Comparison of ENCODE assay signal across 10 cellular contexts in the genomic region with DNA sequence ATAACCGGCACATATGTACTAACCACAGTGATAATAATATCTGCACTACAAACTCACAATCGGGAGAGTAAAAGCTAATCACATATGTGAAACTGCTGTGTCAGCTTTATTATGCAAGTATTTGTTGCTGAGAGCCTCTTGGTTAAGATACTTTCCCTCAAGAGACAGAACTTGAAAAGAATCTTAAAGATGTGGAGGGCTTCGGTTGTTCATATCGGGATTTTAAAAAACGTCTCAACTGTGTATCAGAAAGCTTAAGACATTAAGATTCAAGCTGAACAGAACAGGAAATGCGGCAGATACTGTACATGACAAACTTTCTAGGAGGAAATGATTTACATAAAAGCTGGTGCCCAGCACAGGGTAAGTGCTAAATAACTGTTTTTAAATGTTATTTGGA. TPM values are rescaled to one million over a fixed set of nuclear protein-coding genes. Genes with fewer than 3 reads are reported as not detected.
DNase-seq lines count a peak whose midpoint lies in the region; ATAC-seq and TF ChIP-seq lines count a peak whose summit lies in the region.
"Had no signal": no experiment of that assay in that cellular context is flagged by ENCODE, and none has a peak within 500 bp of the region (broad histone marks: within the 10 kb centered on the region; RNA-seq: fewer than 3 reads in every experiment).

No MANE protein-coding gene starts in this region.

- H3K27ac ChIP-seq in left lung (peak overlapping the region in 1 of 2 donors; percentile 3), SK-N-SH (ENCODE audit: low read depth in 2 of 2, low read length in 1 of 2) (no peak overlapping the region)

- intact Hi-C loops in left lung (cut with DNase I), result no loop called here

- no peak for TF ChIP-seq RAD21 in SK-N-SH (IDR thresholded peaks at IDR 0.05; ENCODE audit: low read length)

- no peaks in the 10 kb centered on the region for H3K79me2 ChIP-seq in SK-N-SH (ENCODE audit: insufficient read depth)

- no peaks in the 10 kb centered on the region for H3K36me3 ChIP-seq in left lung
- H3K36me3 ChIP-seq in SK-N-SH (replicated peaks in 1 of 2; ENCODE audit: control insufficient read depth in 1 of 2, insufficient read depth in 2 of 2, low read length in 1 of 2), result no peaks in the 10 kb centered on the region

- H3K9me3 ChIP-seq in left lung (no peaks in the 10 kb centered on the region), SK-N-SH (no peaks in the 10 kb centered on the region)

- H3F3A ChIP-seq in SK-N-SH (replicated peaks; ENCODE audit: insufficient read depth), result no peaks in the 10 kb centered on the region

- CTCF ChIA-PET in SK-N-SH (lab: Yijun Ruan, JAX), result interaction anchor here (1.2 to 7.1 kb wide), 8 partner anchors 11 to 277 kb away, joined by 3 to 60 read pairs (median 8); a partner anchor contains a TSS

- H2AFZ ChIP-seq in SK-N-SH (ENCODE audit: low read depth), result no peak overlapping the region

- TF ChIP-seq POLR2A in GM18505 (IDR thresholded peaks at IDR 0.05; ENCODE audit: borderline replicate concordance, extremely low read depth, insufficient read depth, insufficient read length), result no peak

- ATAC-seq in stimulated activated naive CD8-positive, alpha-beta T cell treated with anti-CD3 and anti-CD28 coated beads, Interleukin-15, Interleukin-2, amounts not matched to agents 100 U/mL and 50 U/mL, for 24 hours, result no peak
- ATAC-seq in left lung (peak; percentile 12), GM18505 (IDR thresholded peaks at IDR 0.05; ENCODE audit: unreplicated experiment) (no peak)

- H3K4me3 ChIP-seq in left lung (no peak overlapping the region), SK-N-SH (ENCODE audit: low read depth in 2 of 2, low read length in 1 of 2) (no peak overlapping the region)

- POLR2A ChIA-PET in SK-N-SH (lab: Yijun Ruan, JAX), result interaction anchor here (1.4 kb wide), 1 partner anchor 36 kb away, joined by 3 read pairs; no protein-coding TSS in a partner anchor

- H3K36me3 Mint-ChIP-seq in stimulated activated naive CD8-positive, alpha-beta T cell treated with anti-CD3 and anti-CD28 coated beads, Interleukin-15, Interleukin-2, amounts not matched to agents 100 ng/mL and 50 ng/mL, for 24 hours (ENCODE audit: low read depth), result peaks cover 3% of the 10 kb centered on the region
- H3K36me3 Mint-ChIP-seq in T-helper 2 cell treated with Interferon-gamma antibody and Interleukin-4, amounts not matched to agents 5 μg/mL and 100 μg/mL, for 36 hours (ENCODE audit: low read depth), result peaks cover 1% of the 10 kb centered on the region

- no peak overlapping the region for H3K9ac ChIP-seq in SK-N-SH

- H3K9me2 ChIP-seq in SK-N-SH, result no peaks in the 10 kb centered on the region

- H3K4me1 Mint-ChIP-seq in stimulated activated naive CD8-positive, alpha-beta T cell treated with anti-CD3 and anti-CD28 coated beads, Interleukin-15, Interleukin-2, amounts not matched to agents 100 ng/mL and 50 ng/mL, for 24 hours (ENCODE audit: low read depth), result peaks cover 19% of the 10 kb centered on the region
- H3K4me1 Mint-ChIP-seq in T-helper 2 cell treated with Interferon-gamma antibody and Interleukin-4, amounts not matched to agents 5 μg/mL and 100 μg/mL, for 36 hours (ENCODE audit: low read depth), result peaks cover 20% of the 10 kb centered on the region

- H3K4me3 Mint-ChIP-seq in stimulated activated naive CD8-positive, alpha-beta T cell treated with anti-CD3 and anti-CD28 coated beads, Interleukin-15, Interleukin-2, amounts not matched to agents 100 ng/mL and 50 ng/mL, for 24 hours, result peak overlapping the region; percentile 25
- peak overlapping the region; percentile 62 for H3K4me3 Mint-ChIP-seq in T-helper 2 cell treated with Interferon-gamma antibody and Interleukin-4, amounts not matched to agents 5 μg/mL and 100 μg/mL, for 36 hours

- peaks cover 0 to 38% of the 10 kb centered on the region in 2 donors for H3K27me3 ChIP-seq in left lung
- H3K27me3 ChIP-seq in SK-N-SH (ENCODE audit: insufficient read depth), result no peaks in the 10 kb centered on the region; the same call in 1 of the 2 replicates

- no peaks in the 10 kb centered on the region for H4K20me1 ChIP-seq in SK-N-SH (ENCODE audit: insufficient read depth)

- DNase-seq in stimulated activated naive CD8-positive, alpha-beta T cell treated with anti-CD3 and anti-CD28 coated beads, Interleukin-15, Interleukin-2, amounts not matched to agents 100 U/mL and 50 U/mL, for 24 hours, result no peak
- no peak for DNase-seq in T-helper 2 cell treated with Interferon-gamma antibody and Interleukin-4, amounts not matched to agents 5 μg/mL and 100 μg/mL, for 36 hours (ENCODE audit: low spot score)
- no peak for DNase-seq in left lung
- no peak for DNase-seq in DMS53 treated with DMSO at 0.1 percent for 48 hours (lab: John Stamatoyannopoulos, UW; ENCODE audit: unreplicated experiment)
- no peak for DNase-seq in SK-N-SH
- no peak for DNase-seq in NCI-H510A (lab: John Stamatoyannopoulos, UW)
- DNase-seq: activated gamma-delta T cell treated with Interleukin-2 at 50 U/mL for 16 hours, endodermal cell had no signal

- H3K27me3 Mint-ChIP-seq in stimulated activated naive CD8-positive, alpha-beta T cell treated with anti-CD3 and anti-CD28 coated beads, Interleukin-15, Interleukin-2, amounts not matched to agents 100 ng/mL and 50 ng/mL, for 24 hours, result peaks cover 30% of the 10 kb centered on the region
- peaks cover 36% of the 10 kb centered on the region for H3K27me3 Mint-ChIP-seq in T-helper 2 cell treated with Interferon-gamma antibody and Interleukin-4, amounts not matched to agents 5 μg/mL and 100 μg/mL, for 36 hours (ENCODE audit: low read depth)

- no peak overlapping the region for H3K4me2 ChIP-seq in SK-N-SH

- H3K9me3 Mint-ChIP-seq in stimulated activated naive CD8-positive, alpha-beta T cell treated with anti-CD3 and anti-CD28 coated beads, Interleukin-15, Interleukin-2, amounts not matched to agents 100 ng/mL and 50 ng/mL, for 24 hours, result no peaks in the 10 kb centered on the region
- no peaks in the 10 kb centered on the region for H3K9me3 Mint-ChIP-seq in T-helper 2 cell treated with Interferon-gamma antibody and Interleukin-4, amounts not matched to agents 5 μg/mL and 100 μg/mL, for 36 hours
- H3K9me3 Mint-ChIP-seq: endodermal cell had no signal

- TF ChIP-seq EP300 in SK-N-SH (IDR thresholded peaks at IDR 0.05; ENCODE audit: borderline replicate concordance in 1 of 2, low read depth in 1 of 2, low read length in 1 of 2), result no peak

- H3K27ac Mint-ChIP-seq in stimulated activated naive CD8-positive, alpha-beta T cell treated with anti-CD3 and anti-CD28 coated beads, Interleukin-15, Interleukin-2, amounts not matched to agents 100 ng/mL and 50 ng/mL, for 24 hours, result no peak overlapping the region
- peak overlapping the region; percentile 29 for H3K27ac Mint-ChIP-seq in T-helper 2 cell treated with Interferon-gamma antibody and Interleukin-4, amounts not matched to agents 5 μg/mL and 100 μg/mL, for 36 hours
- H3K27ac Mint-ChIP-seq: endodermal cell had no signal

- H3K4me1 ChIP-seq in left lung, result peaks cover 5 to 29% of the 10 kb centered on the region in 2 donors
- peaks cover 0 to 9% of the 10 kb centered on the region in 2 experiments; a peak in 3 of 4 replicates for H3K4me1 ChIP-seq in SK-N-SH (ENCODE audit: control insufficient read depth in 1 of 2, insufficient read depth in 2 of 2, low read depth in 1 of 2, low read length in 1 of 2)

- WGBS in SK-N-SH (ENCODE audit: low lambda C conversion rate), result 90% methylated on average over 6 of the region's 6 CpGs

- TF ChIP-seq CTCF in left lung (IDR thresholded peaks at IDR 0.05) (no peak), SK-N-SH (IDR thresholded peaks at IDR 0.05) (no peak)

TF ChIP-seq in SK-N-SH, 30 proteins besides CTCF, POLR2A, EP300 and RAD21 (continues in another document):
- TF ChIP-seq JUND (IDR thresholded peaks at IDR 0.05), result no peak
- TF ChIP-seq SMC3 (IDR thresholded peaks at IDR 0.05; ENCODE audit: low read depth, low read length), result no peak
- no peak for TF ChIP-seq FOXM1 (IDR thresholded peaks at IDR 0.05; ENCODE audit: low read depth)
- no peak for TF ChIP-seq GATA2 (CRISPR knock-in tag; IDR thresholded peaks at IDR 0.05)
- TF ChIP-seq NFIC (IDR thresholded peaks at IDR 0.05; ENCODE audit: borderline replicate concordance), result no peak
- no peak for TF ChIP-seq SIN3A (IDR thresholded peaks at IDR 0.05; ENCODE audit: borderline replicate concordance, low read depth, low read length)
- TF ChIP-seq, protein P1, sequence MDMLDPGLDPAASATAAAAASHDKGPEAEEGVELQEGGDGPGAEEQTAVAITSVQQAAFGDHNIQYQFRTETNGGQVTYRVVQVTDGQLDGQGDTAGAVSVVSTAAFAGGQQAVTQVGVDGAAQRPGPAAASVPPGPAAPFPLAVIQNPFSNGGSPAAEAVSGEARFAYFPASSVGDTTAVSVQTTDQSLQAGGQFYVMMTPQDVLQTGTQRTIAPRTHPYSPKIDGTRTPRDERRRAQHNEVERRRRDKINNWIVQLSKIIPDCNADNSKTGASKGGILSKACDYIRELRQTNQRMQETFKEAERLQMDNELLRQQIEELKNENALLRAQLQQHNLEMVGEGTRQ (IDR thresholded peaks at IDR 0.05; ENCODE audit: borderline replicate concordance, low read depth, low read length), result no peak
- TF ChIP-seq, protein P2, sequence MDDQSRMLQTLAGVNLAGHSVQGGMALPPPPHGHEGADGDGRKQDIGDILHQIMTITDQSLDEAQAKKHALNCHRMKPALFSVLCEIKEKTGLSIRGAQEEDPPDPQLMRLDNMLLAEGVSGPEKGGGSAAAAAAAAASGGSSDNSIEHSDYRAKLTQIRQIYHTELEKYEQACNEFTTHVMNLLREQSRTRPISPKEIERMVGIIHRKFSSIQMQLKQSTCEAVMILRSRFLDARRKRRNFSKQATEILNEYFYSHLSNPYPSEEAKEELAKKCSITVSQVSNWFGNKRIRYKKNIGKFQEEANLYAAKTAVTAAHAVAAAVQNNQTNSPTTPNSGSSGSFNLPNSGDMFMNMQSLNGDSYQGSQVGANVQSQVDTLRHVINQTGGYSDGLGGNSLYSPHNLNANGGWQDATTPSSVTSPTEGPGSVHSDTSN (IDR thresholded peaks at IDR 0.05), result no peak
- no peak for TF ChIP-seq FOXJ3 (CRISPR knock-in tag; IDR thresholded peaks at IDR 0.05)
- no peak for TF ChIP-seq FOSL2 (IDR thresholded peaks at IDR 0.05; ENCODE audit: borderline replicate concordance, low read depth)
- no peak for TF ChIP-seq POLR2AphosphoS5 (IDR thresholded peaks at IDR 0.05; ENCODE audit: low read depth, low read length)
- no peak for TF ChIP-seq YY1 (IDR thresholded peaks at IDR 0.05; ENCODE audit: low read depth)
- no peak for TF ChIP-seq TAF1 (IDR thresholded peaks at IDR 0.05; ENCODE audit: borderline replicate concordance, low read depth, low read length)

RNA-seq across cellular contexts. Expression of a gene that starts 27.5 kb away (rescaled TPM):
- 1 to 10 TPM; 4.4 to 9.9 TPM for total RNA-seq in left lung
- polyA plus RNA-seq in SK-N-SH (2012; rRNA removed), result 0.03 and 0.21 TPM in 2 replicates
- 0.08 and 0.18 TPM in 2 replicates for polyA plus RNA-seq in SK-N-SH (2012; cell fraction: cytosol; rRNA removed)
- polyA plus RNA-seq in SK-N-SH (2012; cell fraction: nucleus; rRNA removed), result 0.21 and 0.22 TPM in 2 replicates
- total RNA-seq: endodermal cell had no signal
